ENCODE assay signal across 10 cellular contexts in the genomic region with DNA sequence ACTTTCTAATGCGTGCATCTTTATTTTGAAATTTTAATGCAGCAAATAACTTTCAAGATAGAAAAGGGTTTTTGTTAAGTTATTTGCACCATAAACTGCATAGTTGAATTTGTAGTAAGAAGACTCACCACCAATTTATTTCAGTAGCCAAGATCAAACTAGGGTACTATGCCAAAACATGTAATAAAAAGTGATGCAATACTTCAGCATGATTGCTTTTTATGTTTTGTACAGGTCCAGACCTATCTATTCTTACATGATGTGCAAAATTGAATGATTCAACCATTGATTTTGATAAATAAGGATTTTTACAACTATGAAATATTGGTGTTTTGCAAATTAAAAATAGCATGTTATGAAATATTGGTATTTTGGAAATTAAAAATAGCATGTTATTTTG. TPM values are rescaled to one million over a fixed set of nuclear protein-coding genes. Genes with fewer than 3 reads are reported as not detected.
DNase-seq lines count a peak whose midpoint lies in the region; ATAC-seq, FAIRE-seq and TF ChIP-seq lines count a peak whose summit lies in the region.
"Had no signal": no experiment of that assay in that cellular context is flagged by ENCODE, and none has a peak within 500 bp of the region (broad histone marks: within the 10 kb centered on the region; RNA-seq: fewer than 3 reads in every experiment).

No MANE protein-coding gene starts in this region.

- no peaks in the 10 kb centered on the region for H3K27me3 Mint-ChIP-seq in Caco-2 (ENCODE audit: insufficient read depth, unreplicated experiment)
- H3K27me3 Mint-ChIP-seq in activated T-helper 17 cell treated with anti-CD3 and anti-CD28 coated beads, Interleukin-2, amount 50 U/mL, for 72 hours, result no peaks in the 10 kb centered on the region
- H3K27me3 Mint-ChIP-seq: activated naive CD8-positive, alpha-beta T cell treated with anti-CD3 and anti-CD28 coated beads, Interleukin-2, amount 10 ng/mL, durations not matched to agents 7 days and 5 days had no signal

- intact Hi-C loops in Caco-2 (cut with micrococcal nuclease; ENCODE audit: unreplicated experiment), result loop anchor here (2.0 to 10.0 kb wide), 3 partner anchors 20 to 338 kb away; no protein-coding TSS in a partner anchor

- peak; percentile 87 for FAIRE-seq in islet of Langerhans (lab: Jason Lieb, UNC)

- no peak overlapping the region for H3K4me3 ChIP-seq in Caco-2 (ENCODE audit: low read depth, low read length)
- no peak overlapping the region for H3K4me3 ChIP-seq in HUES6 (ENCODE audit: low read depth, low read length)
- H3K4me3 ChIP-seq: ovary had no signal

- no peak overlapping the region for H3K9ac ChIP-seq in HUES6 (ENCODE audit: low read length)

- POLR2A ChIA-PET in Caco-2 (lab: Charles Lee), result interaction anchor here (1.0 kb wide), 1 partner anchor 154 kb away, joined by 3 read pairs; the partner anchor contains the start of gene NFE2L2

- no peak overlapping the region for H3K4me3 Mint-ChIP-seq in Caco-2 (ENCODE audit: unreplicated experiment)
- H3K4me3 Mint-ChIP-seq in activated T-helper 17 cell treated with anti-CD3 and anti-CD28 coated beads, Interleukin-2, amount 50 U/mL, for 72 hours, result no peak overlapping the region
- H3K4me3 Mint-ChIP-seq: activated naive CD8-positive, alpha-beta T cell treated with anti-CD3 and anti-CD28 coated beads, Interleukin-2, amount 10 ng/mL, durations not matched to agents 7 days and 5 days had no signal

- no peaks in the 10 kb centered on the region for H3K36me3 ChIP-seq in Caco-2 (ENCODE audit: control insufficient read depth, insufficient read depth, low read length)
- H3K36me3 ChIP-seq in HUES6 (ENCODE audit: control insufficient read depth, insufficient read depth, low read length), result no peaks in the 10 kb centered on the region; the same call in 1 of the 2 replicates
- H3K36me3 ChIP-seq: ovary had no signal

- H3K27ac ChIP-seq in HUES6 (ENCODE audit: low read depth, low read length), result peak overlapping the region; percentile 19; the same call in 1 of the 2 replicates
- H3K27ac ChIP-seq: ovary had no signal

- CTCF ChIA-PET in Caco-2 (lab: Charles Lee), result no interaction called here

- H3K27me3 ChIP-seq in Caco-2 (replicated peaks; ENCODE audit: control insufficient read depth, insufficient read depth, low read length), result no peaks in the 10 kb centered on the region
- no peaks in the 10 kb centered on the region for H3K27me3 ChIP-seq in HUES6 (ENCODE audit: control insufficient read depth, insufficient read depth, low read length)
- H3K27me3 ChIP-seq: ovary had no signal

- no TSS peak for BruUV-seq in Caco-2 (replicated peaks; lab: Mats Ljungman, UMichigan)

- ATAC-seq in activated T-helper 17 cell treated with anti-CD3 and anti-CD28 coated beads, Interleukin-2, amount 50 U/mL, for 72 hours (replicated peaks), result no peak
- ATAC-seq in HG03571 (IDR thresholded peaks at IDR 0.05; ENCODE audit: unreplicated experiment), result no peak
- no peak for ATAC-seq in HG03342 (IDR thresholded peaks at IDR 0.05; ENCODE audit: unreplicated experiment)

- peak overlapping the region; percentile 53 for H3K27ac Mint-ChIP-seq in Caco-2 (ENCODE audit: unreplicated experiment)
- H3K27ac Mint-ChIP-seq in activated T-helper 17 cell treated with anti-CD3 and anti-CD28 coated beads, Interleukin-2, amount 50 U/mL, for 72 hours, result peak overlapping the region; percentile 48
- H3K27ac Mint-ChIP-seq: activated naive CD8-positive, alpha-beta T cell treated with anti-CD3 and anti-CD28 coated beads, Interleukin-2, amount 10 ng/mL, durations not matched to agents 7 days and 5 days had no signal

- H3K4me1 Mint-ChIP-seq in Caco-2 (ENCODE audit: low read depth, unreplicated experiment), result peaks cover 29% of the 10 kb centered on the region
- H3K4me1 Mint-ChIP-seq in activated T-helper 17 cell treated with anti-CD3 and anti-CD28 coated beads, Interleukin-2, amount 50 U/mL, for 72 hours, result no peaks in the 10 kb centered on the region

- no peak for DNase-seq in Caco-2
- no peak for DNase-seq in NOMO-1 treated with dmso at 0.1 percent for 144 hours (lab: John Stamatoyannopoulos, UW; ENCODE audit: unreplicated experiment)
- no peak for DNase-seq in activated CD8-positive, alpha-beta memory T cell treated with anti-CD3 and anti-CD28 coated beads, Interleukin-2, amount 50 U/mL, for 48 hours
- DNase-seq: activated naive CD8-positive, alpha-beta T cell treated with anti-CD3 and anti-CD28 coated beads, Interleukin-2, amount 10 ng/mL, durations not matched to agents 7 days and 5 days; ovary had no signal

- H3K4me1 ChIP-seq in Caco-2 (peaks cover 34% of the 10 kb centered on the region), HUES6 (ENCODE audit: control insufficient read depth, insufficient read depth, low read length) (no peaks in the 10 kb centered on the region)

- peaks cover 6% of the 10 kb centered on the region for H3K9me3 Mint-ChIP-seq in Caco-2 (ENCODE audit: unreplicated experiment)
- no peaks in the 10 kb centered on the region for H3K9me3 Mint-ChIP-seq in activated T-helper 17 cell treated with anti-CD3 and anti-CD28 coated beads, Interleukin-2, amount 50 U/mL, for 72 hours
- H3K9me3 Mint-ChIP-seq: activated naive CD8-positive, alpha-beta T cell treated with anti-CD3 and anti-CD28 coated beads, Interleukin-2, amount 10 ng/mL, durations not matched to agents 7 days and 5 days had no signal

- H3K9me3 ChIP-seq in Caco-2, result no peaks in the 10 kb centered on the region
- H3K9me3 ChIP-seq in HUES6 (ENCODE audit: control insufficient read depth, insufficient read depth, low read depth, low read length), result no peaks in the 10 kb centered on the region
- H3K9me3 ChIP-seq: ovary had no signal

- peaks cover 14% of the 10 kb centered on the region for H3K36me3 Mint-ChIP-seq in Caco-2 (ENCODE audit: insufficient read depth, unreplicated experiment)
- peaks cover 33% of the 10 kb centered on the region for H3K36me3 Mint-ChIP-seq in activated T-helper 17 cell treated with anti-CD3 and anti-CD28 coated beads, Interleukin-2, amount 50 U/mL, for 72 hours (ENCODE audit: low read depth)

- TF ChIP-seq CTCF in Caco-2 (IDR thresholded peaks at IDR 0.05; ENCODE audit: insufficient read depth in 1 of 2, low read depth in 1 of 2, low read length in 1 of 2, severe bottlenecking in 1 of 2, unreplicated experiment in 1 of 2), result no peak

RNA-seq across cellular contexts. Expression of gene AGPS, which starts 26.7 kb away (rescaled TPM):
- total RNA-seq in Caco-2 (2022), result 102 and 105 TPM in 2 replicates
- total RNA-seq in activated T-helper 17 cell treated with anti-CD3 and anti-CD28 coated beads, Interleukin-2, amount 50 U/mL, for 72 hours, result 10 to 100 TPM; 31.4 to 70.0 TPM
